ENCODE assay signal across 11 cellular contexts in genomic region chr10:131641231-131641630, GRCh38.
DNase-seq lines count a peak whose midpoint lies in the region; ATAC-seq, FAIRE-seq and TF ChIP-seq lines count a peak whose summit lies in the region.
"Had no signal": no experiment of that assay in that cellular context is flagged by ENCODE, and none has a peak within 500 bp of the region (broad histone marks: within the 10 kb centered on the region; RNA-seq: fewer than 3 reads in every experiment).

No MANE protein-coding gene starts in this region.

- peaks cover 5% of the 10 kb centered on the region for H3K27me3 ChIP-seq in prostate gland (replicated peaks; ENCODE audit: insufficient read depth)
- no peaks in the 10 kb centered on the region for H3K27me3 ChIP-seq in neuronal stem cell (ENCODE audit: control insufficient read depth in 3 of 3, insufficient read depth in 3 of 3, low read depth in 1 of 3, low read length in 3 of 3)
- H3K27me3 ChIP-seq in gastroesophageal sphincter = peaks cover 24% of the 10 kb centered on the region

- H3K27me3 Mint-ChIP-seq in activated T-helper 1 cell treated with anti-CD3 and anti-CD28 coated beads, Interleukin-12 subunit alpha, Interleukin-12 subunit beta, Interleukin-2, Interleukin-4 antibody, amounts not matched to agents 30 ng/mL and 10 ng/mL and 1 ng/mL, durations not matched to agents 14 hours and 24 hours and 36 hours (ENCODE audit: insufficient read depth) = no peaks in the 10 kb centered on the region

- TF ChIP-seq POLR2A in GM12891 (IDR thresholded peaks at IDR 0.05; ENCODE audit: low read depth, low read length) = no peak
- TF ChIP-seq POLR2A in prostate gland (IDR thresholded peaks at IDR 0.05) = no peak
- TF ChIP-seq POLR2A in gastroesophageal sphincter (IDR thresholded peaks at IDR 0.05) = no peak

- intact Hi-C loops in activated T-helper 1 cell treated with anti-CD3 and anti-CD28 coated beads, Interleukin-12 subunit alpha, Interleukin-12 subunit beta, Interleukin-2, Interleukin-4 antibody, amounts not matched to agents 30 ng/mL and 10 ng/mL and 1 ng/mL, durations not matched to agents 14 hours and 24 hours and 36 hours (cut with micrococcal nuclease) = no loop called here
- intact Hi-C loops in prostate gland (cut with DNase I) = no loop called here

- no peak overlapping the region for H3K9ac ChIP-seq in neuronal stem cell (ENCODE audit: low read depth, low read length, poor library complexity)

- no peaks in the 10 kb centered on the region for H3K79me1 ChIP-seq in neuronal stem cell (ENCODE audit: low read depth, low read length)

- DNase-seq in GM12891 (ENCODE audit: insufficient read length, low spot score) (peak; percentile 74), prostate gland (ENCODE audit: low spot score) (no peak), neuronal stem cell (ENCODE audit: low spot score) (no peak), foreskin fibroblast (no peak)
- peak; percentile 3 for DNase-seq in activated T-helper 1 cell treated with anti-CD3 and anti-CD28 coated beads, Interleukin-12 subunit alpha, Interleukin-12 subunit beta, Interleukin-2, Interleukin-4 antibody, amounts not matched to agents 30 ng/mL and 10 ng/mL and 1 ng/mL, durations not matched to agents 14 hours and 24 hours and 36 hours (ENCODE audit: low spot score)
- DNase-seq: GOT3 had no signal

- no peak overlapping the region for H2BK5ac ChIP-seq in neuronal stem cell (ENCODE audit: low read length)

- no peak for TF ChIP-seq EP300 in gastroesophageal sphincter (IDR thresholded peaks at IDR 0.05)

- H3K4me3 ChIP-seq in prostate gland (no peak overlapping the region), neuronal stem cell (ENCODE audit: low read length in 2 of 2) (no peak overlapping the region), foreskin fibroblast (ENCODE audit: low read depth in 1 of 2, low read length in 2 of 2) (no peak overlapping the region), gastroesophageal sphincter (no peak overlapping the region)
- H3K4me3 ChIP-seq: SK-N-MC had no signal

- peak; percentile 84 for FAIRE-seq in GM12891 (lab: Jason Lieb, UNC)

- no peaks in the 10 kb centered on the region for H3K9me3 ChIP-seq in prostate gland
- peaks cover 0 to 8% of the 10 kb centered on the region in 2 donors for H3K9me3 ChIP-seq in neuronal stem cell (replicated peaks in 1 of 2; ENCODE audit: control insufficient read depth in 2 of 2, insufficient read depth in 1 of 2, low read depth in 1 of 2, low read length in 2 of 2)
- peaks cover 0 to 29% (median 0%) of the 10 kb centered on the region in 3 donors for H3K9me3 ChIP-seq in gastroesophageal sphincter

- no peak overlapping the region for H3K4me3 Mint-ChIP-seq in activated T-helper 1 cell treated with anti-CD3 and anti-CD28 coated beads, Interleukin-12 subunit alpha, Interleukin-12 subunit beta, Interleukin-2, Interleukin-4 antibody, amounts not matched to agents 30 ng/mL and 10 ng/mL and 1 ng/mL, durations not matched to agents 14 hours and 24 hours and 36 hours
- H3K4me3 Mint-ChIP-seq: mesothelial cell of epicardium had no signal

- no peak overlapping the region for H2BK12ac ChIP-seq in neuronal stem cell (ENCODE audit: low read length)

- peaks cover 15% of the 10 kb centered on the region for H3K9me3 Mint-ChIP-seq in activated T-helper 1 cell treated with anti-CD3 and anti-CD28 coated beads, Interleukin-12 subunit alpha, Interleukin-12 subunit beta, Interleukin-2, Interleukin-4 antibody, amounts not matched to agents 30 ng/mL and 10 ng/mL and 1 ng/mL, durations not matched to agents 14 hours and 24 hours and 36 hours

- H3K36me3 Mint-ChIP-seq in activated T-helper 1 cell treated with anti-CD3 and anti-CD28 coated beads, Interleukin-12 subunit alpha, Interleukin-12 subunit beta, Interleukin-2, Interleukin-4 antibody, amounts not matched to agents 30 ng/mL and 10 ng/mL and 1 ng/mL, durations not matched to agents 14 hours and 24 hours and 36 hours (ENCODE audit: low read depth) = no peaks in the 10 kb centered on the region
- H3K36me3 Mint-ChIP-seq: mesothelial cell of epicardium had no signal

- no peak overlapping the region for H2BK120ac ChIP-seq in neuronal stem cell (ENCODE audit: low read depth, low read length)

- H2AFZ ChIP-seq in neuronal stem cell (ENCODE audit: low read length) = no peak overlapping the region

- TF ChIP-seq CTCF in prostate gland (IDR thresholded peaks at IDR 0.05) (no peak), foreskin fibroblast (IDR thresholded peaks at IDR 0.05; ENCODE audit: low read depth, low read length) (no peak), gastroesophageal sphincter (IDR thresholded peaks at IDR 0.05) (no peak)

- WGBS in prostate gland = 38% methylated on average over 4 of the region's 4 CpGs
- WGBS in neuronal stem cell (ENCODE audit: extremely low coverage in 2 of 2, insufficient read length in 2 of 2, insufficient replicate concordance in 1 of 2), 2 donors = no CpG with 5 or more reads among the region's 4 CpGs
- WGBS in gastroesophageal sphincter (ENCODE audit: low coverage in 1 of 2), 2 donors = 67% methylated on average over 1 of the region's 4 CpGs; no CpG with 5 or more reads in 1 of the 2 donors

- H4K8ac ChIP-seq in neuronal stem cell (ENCODE audit: low read depth, low read length) = no peak overlapping the region

- no peak overlapping the region for H3K14ac ChIP-seq in neuronal stem cell (ENCODE audit: low read length)

- no peak overlapping the region for H4K91ac ChIP-seq in neuronal stem cell (ENCODE audit: low read depth, low read length, poor library complexity)

- no peak overlapping the region for H3K18ac ChIP-seq in neuronal stem cell (ENCODE audit: low read length)

- peak; percentile 98 for ATAC-seq in GM19328 (IDR thresholded peaks at IDR 0.05; ENCODE audit: unreplicated experiment)
- ATAC-seq in HG03064 (IDR thresholded peaks at IDR 0.05; ENCODE audit: low read depth, unreplicated experiment) = peak; percentile 97
- ATAC-seq in gastroesophageal sphincter = no peak

- H3K4ac ChIP-seq in neuronal stem cell (ENCODE audit: low read length) = no peak overlapping the region

- H2BK15ac ChIP-seq in neuronal stem cell (ENCODE audit: low read length) = no peak overlapping the region

- no peaks in the 10 kb centered on the region for H3K4me1 ChIP-seq in prostate gland (replicated peaks)
- no peaks in the 10 kb centered on the region for H3K4me1 ChIP-seq in neuronal stem cell (ENCODE audit: control insufficient read depth in 2 of 2, insufficient read depth in 1 of 2, low read depth in 1 of 2, low read length in 2 of 2)
- no peaks in the 10 kb centered on the region for H3K4me1 ChIP-seq in gastroesophageal sphincter

- no peak overlapping the region for H3K23ac ChIP-seq in neuronal stem cell (ENCODE audit: low read depth, low read length, poor library complexity)

- H3K36me3 ChIP-seq in prostate gland = no peaks in the 10 kb centered on the region
- H3K36me3 ChIP-seq in neuronal stem cell (replicated peaks in 1 of 2; ENCODE audit: control insufficient read depth in 2 of 2, insufficient read depth in 2 of 2, low read length in 2 of 2) = no peaks in the 10 kb centered on the region
- no peaks in the 10 kb centered on the region for H3K36me3 ChIP-seq in gastroesophageal sphincter

- no peaks in the 10 kb centered on the region for H3K4me1 Mint-ChIP-seq in activated T-helper 1 cell treated with anti-CD3 and anti-CD28 coated beads, Interleukin-12 subunit alpha, Interleukin-12 subunit beta, Interleukin-2, Interleukin-4 antibody, amounts not matched to agents 30 ng/mL and 10 ng/mL and 1 ng/mL, durations not matched to agents 14 hours and 24 hours and 36 hours (ENCODE audit: low read depth)
- H3K4me1 Mint-ChIP-seq: mesothelial cell of epicardium had no signal

- no peak overlapping the region for H3K4me2 ChIP-seq in neuronal stem cell (ENCODE audit: insufficient read depth, low read length, poor library complexity, severe bottlenecking)

- H2AK5ac ChIP-seq in neuronal stem cell (ENCODE audit: low read depth, low read length) = no peak overlapping the region

- H3K27ac ChIP-seq in prostate gland = no peak overlapping the region
- no peak overlapping the region for H3K27ac ChIP-seq in neuronal stem cell (replicated peaks; ENCODE audit: low read length)
- H3K27ac ChIP-seq in gastroesophageal sphincter = no peak overlapping the region
- H3K27ac ChIP-seq: SK-N-MC had no signal

- no peak overlapping the region for H3K27ac Mint-ChIP-seq in activated T-helper 1 cell treated with anti-CD3 and anti-CD28 coated beads, Interleukin-12 subunit alpha, Interleukin-12 subunit beta, Interleukin-2, Interleukin-4 antibody, amounts not matched to agents 30 ng/mL and 10 ng/mL and 1 ng/mL, durations not matched to agents 14 hours and 24 hours and 36 hours
- H3K27ac Mint-ChIP-seq: mesothelial cell of epicardium had no signal

TF ChIP-seq in GM12891, 5 proteins besides CTCF, POLR2A, EP300 and RAD21:
- no peak for TF ChIP-seq PAX5 (IDR thresholded peaks at IDR 0.05; ENCODE audit: insufficient read depth, low read length, severe bottlenecking)
- no peak for TF ChIP-seq TAF1 (IDR thresholded peaks at IDR 0.05; ENCODE audit: low read depth, low read length)
- peak; percentile 81 for TF ChIP-seq POU2F2 (IDR thresholded peaks at IDR 0.05; ENCODE audit: low read depth, low read length)
- TF ChIP-seq SPI1 (IDR thresholded peaks at IDR 0.05; ENCODE audit: low read depth, low read length) = no peak
- no peak for TF ChIP-seq POLR2AphosphoS5 (IDR thresholded peaks at IDR 0.05; ENCODE audit: low read depth, low read length)

Comparison
In these comparisons a context has a peak if more than half of its experiments do, and no peak if none do; other contexts are left out.
1. DNase-seq: peak in GM12891 (single experiment) and activated T-helper 1 cell treated with anti-CD3 and anti-CD28 coated beads, Interleukin-12 subunit alpha, Interleukin-12 subunit beta, Interleukin-2, Interleukin-4 antibody, amounts not matched to agents 30 ng/mL and 10 ng/mL and 1 ng/mL, durations not matched to agents 14 hours and 24 hours and 36 hours (single experiment); none in prostate gland (single experiment), neuronal stem cell (single experiment) and foreskin fibroblast (0 of 2).